In genomic region chr6:105995403-105995699, GRCh38 we compare ENCODE assay signal across 9 cellular contexts.
DNase-seq lines count a peak whose midpoint lies in the region; ATAC-seq and TF ChIP-seq lines count a peak whose summit lies in the region.
"Had no signal": no experiment of that assay in that cellular context is flagged by ENCODE, and none has a peak within 500 bp of the region (broad histone marks: within the 10 kb centered on the region; RNA-seq: fewer than 3 reads in every experiment).

No MANE protein-coding gene starts in this region.

- H3K36me3 Mint-ChIP-seq in activated CD4-positive, alpha-beta memory T cell treated with anti-CD3 and anti-CD28 coated beads, Interleukin-2, amount 10 ng/mL, durations not matched to agents 7 days and 5 days (ENCODE audit: low read depth), result peaks cover 2% of the 10 kb centered on the region

- DNase-seq in left ventricle myocardium inferior, result no peak
- DNase-seq in Right ventricle myocardium inferior (ENCODE audit: missing footprints), result no peak
- DNase-seq in activated CD4-positive, alpha-beta memory T cell treated with anti-CD3 and anti-CD28 coated beads, Interleukin-2, amount 10 ng/mL, durations not matched to agents 7 days and 5 days, result no peak
- no peak for DNase-seq in left lung
- DNase-seq in vagina (ENCODE audit: extremely low spot score in 2 of 2), result no peak
- DNase-seq in COLO829 (ENCODE audit: low spot score), result no peak
- DNase-seq in central memory CD4-positive, alpha-beta T cell, result no peak
- DNase-seq: SHP77 treated with DMSO at 0.1 percent for 48 hours had no signal

- H3K4me3 Mint-ChIP-seq in activated CD4-positive, alpha-beta memory T cell treated with anti-CD3 and anti-CD28 coated beads, Interleukin-2, amount 10 ng/mL, durations not matched to agents 7 days and 5 days, result peak overlapping the region; percentile 87

- peaks cover 100% of the 10 kb centered on the region for H3K27me3 ChIP-seq in left ventricle myocardium inferior (ENCODE audit: low read depth)
- peaks cover 64 to 95% of the 10 kb centered on the region in 2 donors for H3K27me3 ChIP-seq in left lung
- no peaks in the 10 kb centered on the region for H3K27me3 ChIP-seq in vagina

- TF ChIP-seq CTCF in left ventricle myocardium inferior (IDR thresholded peaks at IDR 0.05; ENCODE audit: borderline replicate concordance), result no peak
- no peak for TF ChIP-seq CTCF in left lung (IDR thresholded peaks at IDR 0.05)
- TF ChIP-seq CTCF in vagina (IDR thresholded peaks at IDR 0.05), result no peak

- H3K4me1 ChIP-seq in left ventricle myocardium inferior (peaks cover 35% of the 10 kb centered on the region), left lung (peaks cover 0 to 33% of the 10 kb centered on the region in 2 donors), vagina (peaks cover 7% of the 10 kb centered on the region)

- H3K27me3 Mint-ChIP-seq in activated CD4-positive, alpha-beta memory T cell treated with anti-CD3 and anti-CD28 coated beads, Interleukin-2, amount 10 ng/mL, durations not matched to agents 7 days and 5 days, result peaks cover 5% of the 10 kb centered on the region

- H3K27ac Mint-ChIP-seq in activated CD4-positive, alpha-beta memory T cell treated with anti-CD3 and anti-CD28 coated beads, Interleukin-2, amount 10 ng/mL, durations not matched to agents 7 days and 5 days, result peak overlapping the region; percentile 74

- H3K27ac ChIP-seq in left ventricle myocardium inferior (replicated peaks) (peak overlapping the region; percentile 75), left lung (peak overlapping the region; percentile 75 to 90), vagina (peak overlapping the region; percentile 92)

- no peak for ATAC-seq in Right ventricle myocardium inferior
- ATAC-seq in left lung, result no peak
- ATAC-seq in HG03571 (IDR thresholded peaks at IDR 0.05; ENCODE audit: unreplicated experiment), result no peak

- POLR2A ChIA-PET in activated CD4-positive, alpha-beta memory T cell treated with anti-CD3 and anti-CD28 coated beads, Interleukin-2, amount 10 ng/mL, durations not matched to agents 7 days and 5 days (lab: Charles Lee), result interaction anchor here (0.7 to 10.2 kb wide), 19 partner anchors 15 to 511 kb away, joined by 3 to 323 read pairs (median 5); partner anchors contain the start of genes ATG5 and PRDM1

- CTCF ChIA-PET in activated CD4-positive, alpha-beta memory T cell treated with anti-CD3 and anti-CD28 coated beads, Interleukin-2, amount 10 ng/mL, durations not matched to agents 7 days and 5 days (lab: Charles Lee), result interaction anchor here (1.1 to 6.7 kb wide), 9 partner anchors 12 to 511 kb away, joined by 3 to 80 read pairs (median 7); partner anchors contain the start of gene PRDM1

- H3K36me3 ChIP-seq in left ventricle myocardium inferior, result no peaks in the 10 kb centered on the region
- H3K36me3 ChIP-seq in left lung, result no peaks in the 10 kb centered on the region
- H3K36me3 ChIP-seq in vagina, result no peaks in the 10 kb centered on the region

- no peaks in the 10 kb centered on the region for H3K9me3 Mint-ChIP-seq in activated CD4-positive, alpha-beta memory T cell treated with anti-CD3 and anti-CD28 coated beads, Interleukin-2, amount 10 ng/mL, durations not matched to agents 7 days and 5 days

- H3K4me1 Mint-ChIP-seq in activated CD4-positive, alpha-beta memory T cell treated with anti-CD3 and anti-CD28 coated beads, Interleukin-2, amount 10 ng/mL, durations not matched to agents 7 days and 5 days, result peaks cover 52% of the 10 kb centered on the region

- TF ChIP-seq POLR2A in vagina (IDR thresholded peaks at IDR 0.05), result no peak

- peak overlapping the region; percentile 72 for H3K4me3 ChIP-seq in left ventricle myocardium inferior
- H3K4me3 ChIP-seq in left lung, result peak overlapping the region; percentile 26 to 72
- peak overlapping the region; percentile 59 to 81 for H3K4me3 ChIP-seq in vagina

- intact Hi-C loops in left ventricle myocardium inferior (cut with micrococcal nuclease), result loop anchor here (10.0 kb wide), 1 partner anchor 501 kb away; no protein-coding TSS in a partner anchor
- intact Hi-C loops in Right ventricle myocardium inferior (cut with DNase I), result loop anchor here (10.0 kb wide), 2 partner anchors 201 to 229 kb away; no protein-coding TSS in a partner anchor
- intact Hi-C loops in left lung (cut with DNase I), result loop anchor here in 1 of 2 donors (10.0 kb wide), 1 partner anchor 89 kb away; the partner anchor contains the start of gene PRDM1
- intact Hi-C loops in vagina (cut with DNase I), result no loop called here

- H3K9me3 ChIP-seq in left ventricle myocardium inferior (replicated peaks), result no peaks in the 10 kb centered on the region
- no peaks in the 10 kb centered on the region for H3K9me3 ChIP-seq in left lung
- no peaks in the 10 kb centered on the region for H3K9me3 ChIP-seq in vagina
